ENCODE assay signal across 8 cellular contexts in genomic region chr2:227817940-227818568, GRCh38. TPM values are rescaled to one million over a fixed set of nuclear protein-coding genes. Genes with fewer than 3 reads are reported as not detected.
DNase-seq lines count a peak whose midpoint lies in the region; ATAC-seq, FAIRE-seq and TF ChIP-seq lines count a peak whose summit lies in the region.

No MANE protein-coding gene starts in this region.

- H3K4me1 ChIP-seq in cardiac muscle cell (ENCODE audit: low read depth) (no peaks in the 10 kb centered on the region), sigmoid colon (peaks cover 0 to 10% (median 8%) of the 10 kb centered on the region in 4 donors)

- no peak for TF ChIP-seq CTCF in cardiac muscle cell (IDR thresholded peaks at IDR 0.05; ENCODE audit: low read depth, low read length)
- no peak for TF ChIP-seq CTCF in sigmoid colon (IDR thresholded peaks at IDR 0.05)

- H3K27ac ChIP-seq in cardiac muscle cell: no peak overlapping the region
- H3K27ac ChIP-seq in sigmoid colon: peak overlapping the region in 2 of 4 donors; percentile 65 to 73

- no peak overlapping the region for H3K4me3 ChIP-seq in cardiac muscle cell
- no peak overlapping the region for H3K4me3 ChIP-seq in sigmoid colon

- no peaks in the 10 kb centered on the region for H3K36me3 ChIP-seq in cardiac muscle cell
- no peaks in the 10 kb centered on the region for H3K36me3 ChIP-seq in sigmoid colon

- H3K27ac Mint-ChIP-seq in activated naive CD4-positive, alpha-beta T cell treated with anti-CD3 and anti-CD28 coated beads, Interleukin-2, amount 50 U/mL, for 72 hours: peak overlapping the region; percentile 52 to 69

- H3K9me3 Mint-ChIP-seq in activated naive CD4-positive, alpha-beta T cell treated with anti-CD3 and anti-CD28 coated beads, Interleukin-2, amount 50 U/mL, for 72 hours: peaks cover 6 to 19% of the 10 kb centered on the region in 2 donors

- WGBS in sigmoid colon, 2 donors: 40 to 44% methylated on average over 9 of the region's 9 CpGs

- peaks cover 6 to 11% of the 10 kb centered on the region in 2 donors for H3K36me3 Mint-ChIP-seq in activated naive CD4-positive, alpha-beta T cell treated with anti-CD3 and anti-CD28 coated beads, Interleukin-2, amount 50 U/mL, for 72 hours

- in situ Hi-C loops in SK-MEL-5 (cut with HindIII; ENCODE audit: low pct_unique_long_range_greater_than_20kb, low sequenced_read_pairs): no loop called here

- peak; percentile 99 for FAIRE-seq in H54 (lab: Jason Lieb, UNC)

- H3K9me3 ChIP-seq in cardiac muscle cell (ENCODE audit: low read depth) (no peaks in the 10 kb centered on the region), sigmoid colon (no peaks in the 10 kb centered on the region)

- DNase-seq in AG08395 (ENCODE audit: low spot score): peak; percentile 96
- DNase-seq in H54 (ENCODE audit: insufficient read length, low spot score): peak; percentile 64
- peak; percentile 83 for DNase-seq in SK-MEL-5 (ENCODE audit: low read depth, low spot score)
- DNase-seq in activated naive CD4-positive, alpha-beta T cell treated with anti-CD3 and anti-CD28 coated beads, Interleukin-2, amount 50 U/mL, for 72 hours (ENCODE audit: low spot score in 2 of 2): peak; percentile 70 to 78
- DNase-seq in cardiac muscle cell (ENCODE audit: low read depth in 1 of 2, low spot score in 1 of 2): peak; percentile 25 to 100
- DNase-seq in sigmoid colon: peak; percentile 93

- TF ChIP-seq EP300 in sigmoid colon (IDR thresholded peaks at IDR 0.05): peak in 2 of 4 donors; percentile 32 to 60

- intact Hi-C loops in sigmoid colon (cut with DNase I): no loop called here

- H3K27me3 ChIP-seq in cardiac muscle cell (no peaks in the 10 kb centered on the region), sigmoid colon (no peaks in the 10 kb centered on the region)

- ATAC-seq in activated naive CD4-positive, alpha-beta T cell treated with anti-CD3 and anti-CD28 coated beads, Interleukin-2, amount 50 U/mL, for 72 hours: peak; percentile 88
- ATAC-seq in GM18873 (IDR thresholded peaks at IDR 0.05; ENCODE audit: low FRiP score, unreplicated experiment) (no peak), HG03354 (IDR thresholded peaks at IDR 0.05; ENCODE audit: poor library complexity, severe bottlenecking, unreplicated experiment) (no peak)

- TF ChIP-seq POLR2A in H54 (IDR thresholded peaks at IDR 0.05; ENCODE audit: low read depth, low read length) (no peak), sigmoid colon (IDR thresholded peaks at IDR 0.05) (no peak)

RNA-seq across cellular contexts. Expression of gene CCL20, which starts 4.4 kb away (rescaled TPM):
- total RNA-seq in SK-MEL-5 (2014; rRNA removed; shearing (Covaris generic)): 0.96 and 2.7 TPM in 2 replicates
- 2.0 and 2.6 TPM in 2 replicates for polyA plus RNA-seq in SK-MEL-5 (2015; cell fraction: cytosol; rRNA removed)
- 4.9 and 5.6 TPM in 2 replicates for polyA plus RNA-seq in SK-MEL-5 (2015; cell fraction: nucleus; rRNA removed)
- 1 to 10 TPM; 3.4 to 5.3 TPM for total RNA-seq in activated naive CD4-positive, alpha-beta T cell treated with anti-CD3 and anti-CD28 coated beads, Interleukin-2, amount 50 U/mL, for 72 hours
- total RNA-seq in cardiac muscle cell: not detected in 2 replicates
- polyA plus RNA-seq in cardiac muscle cell: 0.21 TPM in 1 of 2 replicates, not detected in the other
- total RNA-seq in sigmoid colon: 10 to 100 TPM in 1 of 4 donors, 1 to 10 TPM in 1, not detected in 2; 6.4 to 11.4 TPM
- 100 to 1,000 TPM in 1 of 3 donors, 10 to 100 TPM in 2; 15.6 to 255 (median 61.3) TPM for polyA plus RNA-seq in sigmoid colon

RNA-seq across cellular contexts. Expression of gene DAW1, which starts 53.4 kb away (rescaled TPM):
- total RNA-seq in SK-MEL-5 (2014; rRNA removed; shearing (Covaris generic)): 0.08 TPM in 1 of 2 replicates, not detected in the other
- 0.23 and 1.7 TPM in 2 replicates for polyA plus RNA-seq in SK-MEL-5 (2015; cell fraction: cytosol; rRNA removed)
- not detected in 2 replicates for polyA plus RNA-seq in SK-MEL-5 (2015; cell fraction: nucleus; rRNA removed)
- total RNA-seq in activated naive CD4-positive, alpha-beta T cell treated with anti-CD3 and anti-CD28 coated beads, Interleukin-2, amount 50 U/mL, for 72 hours: not detected
- total RNA-seq in cardiac muscle cell (0.46 and 0.57 TPM in 2 replicates), sigmoid colon (not detected)
- polyA plus RNA-seq in cardiac muscle cell (0.59 TPM in 1 of 2 replicates, not detected in the other), sigmoid colon (under 1 TPM in 1 of 3 donors, not detected in 2; 0.06 TPM)

Comparison
In these comparisons a context has a peak if more than half of its experiments do, and no peak if none do; other contexts are left out.
1. ATAC-seq: peak in activated naive CD4-positive, alpha-beta T cell treated with anti-CD3 and anti-CD28 coated beads, Interleukin-2, amount 50 U/mL, for 72 hours (2 of 2); none in GM18873 (single experiment) and HG03354 (single experiment).
2. Peak in every context shown above with its lines, with median percentiles within 50 percentile points of each other: DNase-seq.